ENCODE assay signal across 8 cellular contexts in genomic region chr19:45492627-45493470, GRCh38. TPM values are rescaled to one million over a fixed set of nuclear protein-coding genes. Genes with fewer than 3 reads are reported as not detected.
A peak's percentile ranks its signal among the peaks of the same experiment; 100 is the strongest.
DNase-seq lines count a peak whose midpoint lies in the region; ATAC-seq, FAIRE-seq and TF ChIP-seq lines count a peak whose summit lies in the region.

No MANE protein-coding gene starts in this region.

- H3K36me3 ChIP-seq in iPS-18a (ENCODE audit: control insufficient read depth, low read depth, low read length), result no peaks in the 10 kb centered on the region
- no peaks in the 10 kb centered on the region for H3K36me3 ChIP-seq in small intestine (ENCODE audit: control insufficient read depth in 2 of 2, insufficient read depth in 2 of 2, low read length in 2 of 2)

- H3K4me1 ChIP-seq in iPS-18a (ENCODE audit: control insufficient read depth, low read depth, low read length), result peaks cover 14% of the 10 kb centered on the region
- peaks cover 0 to 8% of the 10 kb centered on the region in 2 donors for H3K4me1 ChIP-seq in small intestine (ENCODE audit: control insufficient read depth in 2 of 2, insufficient read depth in 1 of 2, low read depth in 1 of 2, low read length in 1 of 2)

- ATAC-seq in HG03354 (IDR thresholded peaks at IDR 0.05; ENCODE audit: poor library complexity, severe bottlenecking, unreplicated experiment), result no peak

- FAIRE-seq in small intestine (lab: Jason Lieb, UNC), result no peak

- H3K9ac ChIP-seq in iPS-18a (ENCODE audit: low read length), result peak overlapping the region; percentile 39

- H3K27ac ChIP-seq in iPS-18a (ENCODE audit: low read length), result no peak overlapping the region
- H3K27ac ChIP-seq in small intestine (ENCODE audit: low read depth in 1 of 2, low read length in 1 of 2), result peak overlapping the region in 1 of 2 donors; percentile 71

- TF ChIP-seq CTCF in AG10803 (conservative IDR thresholded peaks at IDR 0.05; ENCODE audit: low read length), result no peak
- TF ChIP-seq CTCF in HFF-Myc (IDR thresholded peaks at IDR 0.05; ENCODE audit: low read depth, low read length, missing control alignments), result no peak

- 5 to 13% (median 7%) methylated on average over 23 to 32 of the region's 32 CpGs for WGBS in small intestine, 3 donors

- DNase-seq in AG10803 (ENCODE audit: low read depth) (peak; percentile 70), HFF-Myc (ENCODE audit: extremely low read depth, low read depth) (no peak), anterior cingulate cortex (lab: John Stamatoyannopoulos, UW) (peak in 35 of 58 donors; percentile 9 to 80 (median 33)), small intestine (no peak), cortex of kidney (lab: John Stamatoyannopoulos, UW) (no peak)
- DNase-seq in stimulated activated CD8-positive, alpha-beta memory T cell treated with anti-CD3 and anti-CD28 coated beads, Interleukin-4, amount 100 ng/mL, for 48 hours, result no peak

- H3K4me3 ChIP-seq in AG10803 (ENCODE audit: low read length) (peak overlapping the region; percentile 72), HFF-Myc (replicated peaks; ENCODE audit: low read depth, low read length) (peak overlapping the region; percentile 52), iPS-18a (ENCODE audit: low read length) (peak overlapping the region; percentile 78), small intestine (ENCODE audit: low read depth in 1 of 2, low read length in 2 of 2) (peak overlapping the region; percentile 3 to 26)

- H3K9me3 ChIP-seq in iPS-18a (ENCODE audit: control insufficient read depth, low read depth, low read length) (no peaks in the 10 kb centered on the region), small intestine (ENCODE audit: control insufficient read depth, low read depth) (no peaks in the 10 kb centered on the region)

- H3K27me3 ChIP-seq in iPS-18a (ENCODE audit: control insufficient read depth, insufficient read depth, low read length), result peaks cover 17% of the 10 kb centered on the region
- no peaks in the 10 kb centered on the region for H3K27me3 ChIP-seq in small intestine (ENCODE audit: control insufficient read depth in 2 of 2, insufficient read depth in 2 of 2, low read length in 2 of 2)

RNA-seq across cellular contexts. Expression of gene RTN2, which starts 4.0 kb away (rescaled TPM):
- 1 to 10 TPM; 1.6 to 9.1 (median 1.9) TPM for polyA plus RNA-seq in small intestine

RNA-seq across cellular contexts. Expression of gene PPM1N, which starts 5.4 kb away (rescaled TPM):
- 1 to 10 TPM; 1.3 to 1.9 (median 1.8) TPM for polyA plus RNA-seq in small intestine

RNA-seq across cellular contexts. Expression of gene VASP, which starts 14.4 kb away (rescaled TPM):
- 100 to 1,000 TPM in 2 of 3 donors, 10 to 100 TPM in 1; 93.2 to 132 (median 128) TPM for polyA plus RNA-seq in small intestine

RNA-seq across cellular contexts. Expression of gene FOSB, which starts 25.1 kb away (rescaled TPM):
- polyA plus RNA-seq in small intestine, result 10 to 100 TPM in 1 of 3 donors, 1 to 10 TPM in 1, under 1 TPM in 1; 0.89 to 19.0 (median 2.2) TPM

Comparison
In these comparisons a context has a peak if more than half of its experiments do, and no peak if none do; other contexts are left out.
1. DNase-seq: peak in AG10803 (single experiment) and anterior cingulate cortex (35 of 58); none in HFF-Myc (single experiment), small intestine (single experiment), stimulated activated CD8-positive, alpha-beta memory T cell treated with anti-CD3 and anti-CD28 coated beads, Interleukin-4, amount 100 ng/mL, for 48 hours (single experiment) and cortex of kidney (single experiment).
2. H3K4me3 ChIP-seq: peak in every context shown above with its lines; median percentile 78 in iPS-18a; 72 in AG10803; 52 in HFF-Myc; 14 in small intestine.